In genomic region chr6:786946-787763, GRCh38 we compare ENCODE assay signal across 9 cellular contexts.
DNase-seq lines count a peak whose midpoint lies in the region; ATAC-seq and TF ChIP-seq lines count a peak whose summit lies in the region.
"Had no signal": no experiment of that assay in that cellular context is flagged by ENCODE, and none has a peak within 500 bp of the region (broad histone marks: within the 10 kb centered on the region; RNA-seq: fewer than 3 reads in every experiment).

No MANE protein-coding gene starts in this region.

- no peak overlapping the region for H3K27ac ChIP-seq in RWPE2 (ENCODE audit: poor library complexity, severe bottlenecking)

- TF ChIP-seq CTCF in GM12872 (IDR thresholded peaks at IDR 0.05; ENCODE audit: insufficient read depth, low read depth, low read length) (peak; percentile 73), RWPE2 (IDR thresholded peaks at IDR 0.05; ENCODE audit: poor library complexity, severe bottlenecking) (peak; percentile 49)

- no peak for ATAC-seq in RWPE2 (ENCODE audit: low read depth)
- ATAC-seq in GM21390 (IDR thresholded peaks at IDR 0.05; ENCODE audit: unreplicated experiment), result no peak
- ATAC-seq in HG02763 (IDR thresholded peaks at IDR 0.05; ENCODE audit: unreplicated experiment), result no peak
- no peak for ATAC-seq in HG03159 (IDR thresholded peaks at IDR 0.05; ENCODE audit: unreplicated experiment)
- no peak for ATAC-seq in left colon

- no peak overlapping the region for H3K4me3 ChIP-seq in RWPE2 (ENCODE audit: severe bottlenecking)

- intact Hi-C loops in left colon (cut with DNase I, micrococcal nuclease), result no loop called here

- DNase-seq in AG08395 (ENCODE audit: low spot score) (peak; percentile 35), RWPE2 (ENCODE audit: low spot score) (no peak), germinal center (ENCODE audit: low spot score) (peak; percentile 32), left colon (no peak)
- DNase-seq: activated B cell treated with CpG ODN at 0.5 μM for 24 hours had no signal

- no peaks in the 10 kb centered on the region for H3K36me3 ChIP-seq in RWPE2 (ENCODE audit: low read depth)

- no peaks in the 10 kb centered on the region for H3K27me3 ChIP-seq in RWPE2 (ENCODE audit: insufficient read depth, poor library complexity, severe bottlenecking)

- no peaks in the 10 kb centered on the region for H3K4me1 ChIP-seq in RWPE2 (ENCODE audit: insufficient read depth, poor library complexity, severe bottlenecking)

- H3K9me3 ChIP-seq in RWPE2 (ENCODE audit: severe bottlenecking), result no peaks in the 10 kb centered on the region

Comparison
In these comparisons a context has a peak if more than half of its experiments do, and no peak if none do; other contexts are left out.
1. DNase-seq: peak in AG08395 (single experiment) and germinal center (single experiment); none in RWPE2 (single experiment) and left colon (0 of 2).